ENCODE assay signal across 8 cellular contexts in the genomic region with DNA sequence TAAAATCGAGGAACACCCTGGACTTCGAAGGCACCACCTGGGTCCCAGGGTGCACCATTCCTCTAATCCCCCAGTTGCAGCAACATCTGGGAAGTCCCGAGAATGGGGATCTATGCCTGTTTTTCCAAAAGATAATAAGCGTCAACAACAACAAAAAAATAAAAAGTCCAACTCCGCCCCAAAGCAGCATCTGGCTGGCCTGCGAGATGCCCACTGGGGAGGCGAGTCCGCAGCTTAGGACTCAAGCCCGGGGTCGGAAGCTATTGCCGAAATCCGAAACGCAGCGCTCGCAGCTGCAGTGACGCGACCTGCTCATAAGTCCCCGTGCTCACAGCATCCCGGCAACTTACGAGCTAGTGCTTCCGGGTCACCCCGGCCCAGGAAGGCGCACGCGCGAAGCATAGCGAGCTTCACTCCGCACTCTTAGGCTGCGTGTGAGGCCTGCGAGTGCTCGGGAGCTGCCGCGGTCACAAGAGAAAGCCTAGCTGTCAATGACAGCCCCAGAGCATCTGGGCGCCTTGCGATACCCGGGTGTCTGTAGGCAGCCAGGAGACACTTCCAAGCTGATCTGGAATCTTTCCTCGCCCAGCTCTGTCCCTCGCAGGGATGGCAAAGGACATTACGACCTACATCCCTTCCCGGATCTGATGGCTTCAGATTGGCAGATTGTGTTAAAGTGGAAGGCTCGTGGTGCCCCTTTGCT. TPM values are rescaled to one million over a fixed set of nuclear protein-coding genes. Genes with fewer than 3 reads are reported as not detected.
DNase-seq lines count a peak whose midpoint lies in the region; FAIRE-seq and TF ChIP-seq lines count a peak whose summit lies in the region.

No MANE protein-coding gene starts in this region.

- peak overlapping the region; percentile 96 for H3K4me3 Mint-ChIP-seq in neural crest cell

- H3K27ac ChIP-seq in MM.1S (ENCODE audit: low read length) (peak overlapping the region; percentile 92), stomach (peak overlapping the region; percentile 83 to 97 (median 94))

- DNase-seq in HCEC 1CT: peak; percentile 97
- DNase-seq in MM.1S: peak; percentile 98
- peak; percentile 81 for DNase-seq in SIG-M5 (lab: John Stamatoyannopoulos, UW)
- peak; percentile 89 for DNase-seq in activated gamma-delta T cell treated with anti-CD3 and anti-CD28 coated beads, Interleukin-2, amount 50 U/mL, for 16 hours (ENCODE audit: low read depth)
- peak; percentile 96 to 98 for DNase-seq in foreskin fibroblast
- DNase-seq in neural crest cell (ENCODE audit: low read depth, low spot score): peak; percentile 82
- DNase-seq in stomach: peak; percentile 96

- H3K79me2 ChIP-seq in MM.1S (ENCODE audit: low read length): no peaks in the 10 kb centered on the region

- H3K9me2 ChIP-seq in MM.1S (replicated peaks; ENCODE audit: insufficient read depth, low read length): no peaks in the 10 kb centered on the region

- no peak for TF ChIP-seq CTCF in MM.1S (IDR thresholded peaks at IDR 0.05; ENCODE audit: low read length)
- TF ChIP-seq CTCF in foreskin fibroblast (IDR thresholded peaks at IDR 0.05; ENCODE audit: low read depth, low read length): no peak
- no peak for TF ChIP-seq CTCF in neural crest cell (conservative IDR thresholded peaks at IDR 0.05)
- no peak for TF ChIP-seq CTCF in stomach (IDR thresholded peaks at IDR 0.05)

- peak in 2 of 4 donors; percentile 88 to 90 for TF ChIP-seq POLR2A in stomach (IDR thresholded peaks at IDR 0.05)

- no peaks in the 10 kb centered on the region for H3K27me3 Mint-ChIP-seq in neural crest cell (ENCODE audit: low read depth)

- TF ChIP-seq EP300 in stomach (IDR thresholded peaks at IDR 0.05): no peak

- H3K4me1 ChIP-seq in MM.1S (ENCODE audit: low read length) (no peaks in the 10 kb centered on the region), stomach (peaks cover 0 to 20% (median 10%) of the 10 kb centered on the region in 4 donors)

- H2AFZ ChIP-seq in MM.1S (ENCODE audit: low read length): peak overlapping the region; percentile 99

- H3K4me2 ChIP-seq in MM.1S (ENCODE audit: low read depth, low read length): peak overlapping the region; percentile 98

- no peaks in the 10 kb centered on the region for H4K20me1 ChIP-seq in MM.1S (ENCODE audit: insufficient read depth, low read length)

- H3F3A ChIP-seq in MM.1S (ENCODE audit: insufficient read depth, low read length): peaks cover 17% of the 10 kb centered on the region

- peak; percentile 97 for FAIRE-seq in G401.6 (lab: Jason Lieb, UNC)

- H3K9ac ChIP-seq in MM.1S (ENCODE audit: low read length): peak overlapping the region; percentile 93

- no peaks in the 10 kb centered on the region for H3K36me3 Mint-ChIP-seq in neural crest cell (ENCODE audit: low read depth)

- intact Hi-C loops in stomach (cut with DNase I; ENCODE audit: low total_unique reads): no loop called here

- H3K36me3 ChIP-seq in MM.1S (replicated peaks; ENCODE audit: insufficient read depth, low read length) (no peaks in the 10 kb centered on the region), stomach (peaks cover 0 to 23% (median 21%) of the 10 kb centered on the region in 4 donors)

- peaks cover 14% of the 10 kb centered on the region for H3K4me1 Mint-ChIP-seq in neural crest cell

- H3K27ac Mint-ChIP-seq in neural crest cell (ENCODE audit: unreplicated experiment): peak overlapping the region; percentile 99

- no peaks in the 10 kb centered on the region for H3K9me3 ChIP-seq in MM.1S (replicated peaks; ENCODE audit: insufficient read depth, low read length)
- no peaks in the 10 kb centered on the region for H3K9me3 ChIP-seq in stomach

- H3K9me3 Mint-ChIP-seq in neural crest cell: no peaks in the 10 kb centered on the region

- 1% methylated on average over 36 to 41 of the region's 41 CpGs for WGBS in stomach, 5 donors

- H3K27me3 ChIP-seq in MM.1S (replicated peaks; ENCODE audit: insufficient read depth, low read length) (no peaks in the 10 kb centered on the region), stomach (no peaks in the 10 kb centered on the region)

- H3K4me3 ChIP-seq in MM.1S (ENCODE audit: low read length) (peak overlapping the region; percentile 88), foreskin fibroblast (ENCODE audit: low read depth in 1 of 2, low read length in 2 of 2) (peak overlapping the region; percentile 64 to 86), stomach (peak overlapping the region; percentile 46 to 65 (median 59))

RNA-seq across cellular contexts. Expression of gene LTN1, which starts 9.9 kb away (rescaled TPM):
- total RNA-seq in neural crest cell (21.2 and 24.5 TPM in 2 replicates), stomach (10 to 100 TPM in 4 of 5 donors, 1 to 10 TPM in 1; 3.5 to 63.3 (median 20.3) TPM)
- 1 to 10 TPM; 3.1 to 5.1 (median 3.2) TPM for polyA plus RNA-seq in stomach

RNA-seq across cellular contexts. Expression of gene RWDD2B, which starts 16.6 kb away (rescaled TPM):
- total RNA-seq in neural crest cell: 8.7 and 9.9 TPM in 2 replicates
- total RNA-seq in stomach: 10 to 100 TPM in 1 of 5 donors, 1 to 10 TPM in 3, not detected in 1; 4.7 to 21.0 (median 7.0) TPM
- 10 to 100 TPM; 12.4 to 20.3 (median 13.9) TPM for polyA plus RNA-seq in stomach

RNA-seq across cellular contexts. Expression of gene USP16, which starts 21.9 kb away (rescaled TPM):
- 29.5 and 31.7 TPM in 2 replicates for total RNA-seq in neural crest cell
- 10 to 100 TPM in 4 of 5 donors, 1 to 10 TPM in 1; 9.3 to 54.5 (median 37.7) TPM for total RNA-seq in stomach
- 10 to 100 TPM; 17.9 to 35.6 (median 22.7) TPM for polyA plus RNA-seq in stomach

Comparison
In these comparisons a context has a peak if more than half of its experiments do, and no peak if none do; other contexts are left out.
1. Peak in every context shown above with its lines: DNase-seq, H3K4me3 ChIP-seq and H3K27ac ChIP-seq.